ENCODE assay signal across 20 cellular contexts in the genomic region with DNA sequence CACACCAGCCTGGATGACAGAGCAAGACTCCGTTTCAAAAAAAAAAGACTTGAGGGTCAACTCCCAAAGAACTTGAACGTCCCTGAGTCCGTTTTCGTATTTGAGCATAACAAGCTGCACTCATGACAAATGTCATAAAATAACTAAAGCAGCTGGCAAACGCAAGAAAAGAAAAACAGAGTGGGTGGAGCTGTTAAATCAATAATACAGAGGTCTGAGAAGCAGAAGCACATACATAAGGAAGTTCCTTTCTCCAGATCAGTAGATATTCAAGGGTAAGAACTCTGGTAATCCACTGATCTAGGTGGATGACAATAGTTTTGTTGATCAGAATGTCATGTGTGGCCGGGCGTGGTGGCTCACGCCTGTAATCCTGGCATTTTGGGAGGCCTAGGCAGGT.
DNase-seq lines count a peak whose midpoint lies in the region; ATAC-seq, FAIRE-seq and TF ChIP-seq lines count a peak whose summit lies in the region.
"Had no signal": no experiment of that assay in that cellular context is flagged by ENCODE, and none has a peak within 500 bp of the region (broad histone marks: within the 10 kb centered on the region; RNA-seq: fewer than 3 reads in every experiment).

No MANE protein-coding gene starts in this region.

- TF ChIP-seq CTCF in A549 (IDR thresholded peaks at IDR 0.05) = no peak

- peak; percentile 43 for FAIRE-seq in A549 (lab: Jason Lieb, UNC)
- FAIRE-seq in small intestine (lab: Jason Lieb, UNC) = no peak
- FAIRE-seq: D721Med, GM18507 had no signal

- CTCF ChIA-PET in A549 (lab: Yijun Ruan, JAX) = interaction anchor here (0.6 to 1.3 kb wide), 4 partner anchors 15 to 200 kb away, joined by 3 to 5 read pairs (median 4); no protein-coding TSS in a partner anchor
- CTCF ChIA-PET in activated CD4-positive, alpha-beta memory T cell treated with anti-CD3 and anti-CD28 coated beads, Interleukin-2, amount 10 ng/mL, durations not matched to agents 7 days and 5 days (lab: Charles Lee) = interaction anchor here (0.7 to 1.2 kb wide), 3 partner anchors 9 to 16 kb away, joined by 3 to 4 read pairs (median 3); no protein-coding TSS in a partner anchor

- H3K4me2 ChIP-seq in A549 = no peak overlapping the region
- H3K4me2 ChIP-seq: BLaER1 had no signal

- no peak for DNase-seq in A549 (ENCODE audit: low read depth in 1 of 2, low spot score in 1 of 2)
- peak; percentile 43 for DNase-seq in NCI-H146 treated with DMSO at 0.1 percent for 48 hours (lab: John Stamatoyannopoulos, UW; ENCODE audit: unreplicated experiment)
- DNase-seq in small intestine = peak; percentile 49
- DNase-seq in activated CD4-positive, alpha-beta memory T cell treated with anti-CD3 and anti-CD28 coated beads, Interleukin-2, amount 10 ng/mL, durations not matched to agents 7 days and 5 days = no peak
- DNase-seq in RKO (ENCODE audit: low spot score) = no peak
- DNase-seq: CD4-positive, alpha-beta T cell; GOT3; HFFc6; IMR-90; KG1; MM.1S; NCI-H2171; NK-92 treated with Interleukin-12 subunit alpha and Interleukin-12 subunit beta, amount 100 ng/mL, for 24 hours had no signal

- POLR2A ChIA-PET in A549 (lab: Yijun Ruan, JAX) = no interaction called here
- POLR2A ChIA-PET in activated CD4-positive, alpha-beta memory T cell treated with anti-CD3 and anti-CD28 coated beads, Interleukin-2, amount 10 ng/mL, durations not matched to agents 7 days and 5 days (lab: Charles Lee) = no interaction called here

- TF ChIP-seq POLR2A in A549 (IDR thresholded peaks at IDR 0.05; ENCODE audit: low read length) = no peak

- H3K4me3 Mint-ChIP-seq in activated CD4-positive, alpha-beta memory T cell treated with anti-CD3 and anti-CD28 coated beads, Interleukin-2, amount 10 ng/mL, durations not matched to agents 7 days and 5 days = no peak overlapping the region
- H3K4me3 Mint-ChIP-seq: CD4-positive, alpha-beta T cell; HFFc6 had no signal

- no peaks in the 10 kb centered on the region for H3K4me1 Mint-ChIP-seq in activated CD4-positive, alpha-beta memory T cell treated with anti-CD3 and anti-CD28 coated beads, Interleukin-2, amount 10 ng/mL, durations not matched to agents 7 days and 5 days

- H3K4me1 ChIP-seq in A549 (no peaks in the 10 kb centered on the region), mucosa of rectum (ENCODE audit: control insufficient read depth in 2 of 2, insufficient read depth in 2 of 2, low read length in 2 of 2) (peaks cover 0 to 5% of the 10 kb centered on the region in 2 donors), small intestine (ENCODE audit: control insufficient read depth in 2 of 2, insufficient read depth in 1 of 2, low read depth in 1 of 2, low read length in 1 of 2) (no peaks in the 10 kb centered on the region)
- H3K4me1 ChIP-seq: HAP-1 had no signal

- no peak overlapping the region for H3K4me3 ChIP-seq in A549
- H3K4me3 ChIP-seq in mucosa of rectum (ENCODE audit: low read length in 2 of 2) = no peak overlapping the region
- H3K4me3 ChIP-seq in small intestine (ENCODE audit: low read depth in 1 of 2, low read length in 2 of 2) = no peak overlapping the region
- H3K4me3 ChIP-seq: BLaER1, HAP-1 had no signal

- no peak for TF ChIP-seq EP300 in A549 (IDR thresholded peaks at IDR 0.05)

- ATAC-seq in A549 = no peak
- ATAC-seq in GM19395 (IDR thresholded peaks at IDR 0.05; ENCODE audit: unreplicated experiment) = no peak

- no peak for TF ChIP-seq RAD21 in A549 (conservative IDR thresholded peaks at IDR 0.05 in 1 of 2, IDR thresholded peaks at IDR 0.05 in 1 of 2)

- WGBS in A549 (ENCODE audit: missing lambda C conversion rate) = 87% methylated on average over 8 of the region's 8 CpGs
- 53 to 77% (median 60%) methylated on average over 8 of the region's 8 CpGs for WGBS in small intestine, 3 donors

- H3K27me3 Mint-ChIP-seq in activated CD4-positive, alpha-beta memory T cell treated with anti-CD3 and anti-CD28 coated beads, Interleukin-2, amount 10 ng/mL, durations not matched to agents 7 days and 5 days = no peaks in the 10 kb centered on the region
- H3K27me3 Mint-ChIP-seq: CD4-positive, alpha-beta T cell had no signal

- H3K9me3 ChIP-seq in A549 = no peaks in the 10 kb centered on the region
- no peaks in the 10 kb centered on the region for H3K9me3 ChIP-seq in mucosa of rectum (ENCODE audit: control insufficient read depth in 2 of 2, low read length in 2 of 2)
- H3K9me3 ChIP-seq in small intestine (ENCODE audit: control insufficient read depth, low read depth) = no peaks in the 10 kb centered on the region
- H3K9me3 ChIP-seq: HAP-1 had no signal

- no peak overlapping the region for H3K27ac Mint-ChIP-seq in activated CD4-positive, alpha-beta memory T cell treated with anti-CD3 and anti-CD28 coated beads, Interleukin-2, amount 10 ng/mL, durations not matched to agents 7 days and 5 days
- H3K27ac Mint-ChIP-seq: CD4-positive, alpha-beta T cell; HFFc6 had no signal

- H3K27ac ChIP-seq in A549 (no peak overlapping the region), mucosa of rectum (ENCODE audit: low read depth in 2 of 2, low read length in 2 of 2) (peak overlapping the region; percentile 35 to 62), small intestine (ENCODE audit: low read depth in 1 of 2, low read length in 1 of 2) (no peak overlapping the region)
- H3K27ac ChIP-seq: BLaER1, RWPE1 had no signal

- no peaks in the 10 kb centered on the region for H3K9me3 Mint-ChIP-seq in activated CD4-positive, alpha-beta memory T cell treated with anti-CD3 and anti-CD28 coated beads, Interleukin-2, amount 10 ng/mL, durations not matched to agents 7 days and 5 days
- H3K9me3 Mint-ChIP-seq: CD4-positive, alpha-beta T cell; HFFc6 had no signal

- H3K27me3 ChIP-seq in mucosa of rectum (ENCODE audit: control insufficient read depth in 2 of 2, insufficient read depth in 2 of 2, low read length in 2 of 2) = no peaks in the 10 kb centered on the region
- H3K27me3 ChIP-seq in small intestine (ENCODE audit: control insufficient read depth in 2 of 2, insufficient read depth in 2 of 2, low read length in 2 of 2) = no peaks in the 10 kb centered on the region
- H3K27me3 ChIP-seq: BLaER1 had no signal

- H3K36me3 Mint-ChIP-seq in activated CD4-positive, alpha-beta memory T cell treated with anti-CD3 and anti-CD28 coated beads, Interleukin-2, amount 10 ng/mL, durations not matched to agents 7 days and 5 days (ENCODE audit: low read depth) = no peaks in the 10 kb centered on the region

- no peak overlapping the region for H3K9ac ChIP-seq in mucosa of rectum (ENCODE audit: low read depth in 1 of 2, low read length in 2 of 2)
- H3K9ac ChIP-seq: BLaER1 had no signal

- H3K36me3 ChIP-seq in mucosa of rectum (ENCODE audit: control insufficient read depth in 2 of 2, insufficient read depth in 2 of 2, low read length in 2 of 2) (no peaks in the 10 kb centered on the region), small intestine (ENCODE audit: control insufficient read depth in 2 of 2, insufficient read depth in 2 of 2, low read length in 2 of 2) (no peaks in the 10 kb centered on the region)
- H3K36me3 ChIP-seq: BLaER1, HAP-1 had no signal

TF ChIP-seq in A549, 52 proteins besides CTCF, POLR2A, EP300 and RAD21:
- no peak for TF ChIP-seq RFX5 (IDR thresholded peaks at IDR 0.05)
- TF ChIP-seq, protein P1, sequence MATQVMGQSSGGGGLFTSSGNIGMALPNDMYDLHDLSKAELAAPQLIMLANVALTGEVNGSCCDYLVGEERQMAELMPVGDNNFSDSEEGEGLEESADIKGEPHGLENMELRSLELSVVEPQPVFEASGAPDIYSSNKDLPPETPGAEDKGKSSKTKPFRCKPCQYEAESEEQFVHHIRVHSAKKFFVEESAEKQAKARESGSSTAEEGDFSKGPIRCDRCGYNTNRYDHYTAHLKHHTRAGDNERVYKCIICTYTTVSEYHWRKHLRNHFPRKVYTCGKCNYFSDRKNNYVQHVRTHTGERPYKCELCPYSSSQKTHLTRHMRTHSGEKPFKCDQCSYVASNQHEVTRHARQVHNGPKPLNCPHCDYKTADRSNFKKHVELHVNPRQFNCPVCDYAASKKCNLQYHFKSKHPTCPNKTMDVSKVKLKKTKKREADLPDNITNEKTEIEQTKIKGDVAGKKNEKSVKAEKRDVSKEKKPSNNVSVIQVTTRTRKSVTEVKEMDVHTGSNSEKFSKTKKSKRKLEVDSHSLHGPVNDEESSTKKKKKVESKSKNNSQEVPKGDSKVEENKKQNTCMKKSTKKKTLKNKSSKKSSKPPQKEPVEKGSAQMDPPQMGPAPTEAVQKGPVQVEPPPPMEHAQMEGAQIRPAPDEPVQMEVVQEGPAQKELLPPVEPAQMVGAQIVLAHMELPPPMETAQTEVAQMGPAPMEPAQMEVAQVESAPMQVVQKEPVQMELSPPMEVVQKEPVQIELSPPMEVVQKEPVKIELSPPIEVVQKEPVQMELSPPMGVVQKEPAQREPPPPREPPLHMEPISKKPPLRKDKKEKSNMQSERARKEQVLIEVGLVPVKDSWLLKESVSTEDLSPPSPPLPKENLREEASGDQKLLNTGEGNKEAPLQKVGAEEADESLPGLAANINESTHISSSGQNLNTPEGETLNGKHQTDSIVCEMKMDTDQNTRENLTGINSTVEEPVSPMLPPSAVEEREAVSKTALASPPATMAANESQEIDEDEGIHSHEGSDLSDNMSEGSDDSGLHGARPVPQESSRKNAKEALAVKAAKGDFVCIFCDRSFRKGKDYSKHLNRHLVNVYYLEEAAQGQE (IDR thresholded peaks at IDR 0.05) = no peak
- no peak for TF ChIP-seq SMC3 (IDR thresholded peaks at IDR 0.05)
- no peak for TF ChIP-seq EHMT2 (IDR thresholded peaks at IDR 0.05; ENCODE audit: low read depth)

Comparison
In these comparisons a context has a peak if more than half of its experiments do, and no peak if none do; other contexts are left out.
1. DNase-seq: peak in NCI-H146 treated with DMSO at 0.1 percent for 48 hours (single experiment) and small intestine (single experiment); none in A549 (0 of 2), activated CD4-positive, alpha-beta memory T cell treated with anti-CD3 and anti-CD28 coated beads, Interleukin-2, amount 10 ng/mL, durations not matched to agents 7 days and 5 days (single experiment) and RKO (single experiment).
2. H3K27ac ChIP-seq: peak in mucosa of rectum (2 of 2); none in A549 (0 of 2) and small intestine (0 of 2).